9 cellular contexts compared by ENCODE assay signal in genomic region chr1:246784621-246785535, GRCh38.
DNase-seq lines count a peak whose midpoint lies in the region; ATAC-seq, FAIRE-seq and TF ChIP-seq lines count a peak whose summit lies in the region.
"Had no signal": no experiment of that assay in that cellular context is flagged by ENCODE, and none has a peak within 500 bp of the region (broad histone marks: within the 10 kb centered on the region; RNA-seq: fewer than 3 reads in every experiment).

No MANE protein-coding gene starts in this region.

- no peaks in the 10 kb centered on the region for H3K9me3 Mint-ChIP-seq in activated naive CD8-positive, alpha-beta T cell treated with anti-CD3 and anti-CD28 coated beads, Interleukin-2, amount 50 U/mL, for 24 hours
- H3K9me3 Mint-ChIP-seq in naive thymus-derived CD4-positive, alpha-beta T cell: peaks cover 0 to 3% (median 0%) of the 10 kb centered on the region in 11 donors

- POLR2A ChIA-PET in naive thymus-derived CD4-positive, alpha-beta T cell (lab: Charles Lee): no interaction called here

- intact Hi-C loops in naive thymus-derived CD4-positive, alpha-beta T cell (cut with micrococcal nuclease): loop anchor here in 1 of 2 donors (2.0 to 10.0 kb wide), 2 partner anchors 60 to 78 kb away; no protein-coding TSS in a partner anchor

- no peak overlapping the region for H3K27ac ChIP-seq in naive thymus-derived CD4-positive, alpha-beta T cell (ENCODE audit: low read depth, low read length)

- CTCF ChIA-PET in naive thymus-derived CD4-positive, alpha-beta T cell (lab: Charles Lee): no interaction called here

- peaks cover 4% of the 10 kb centered on the region for H3K27me3 Mint-ChIP-seq in activated naive CD8-positive, alpha-beta T cell treated with anti-CD3 and anti-CD28 coated beads, Interleukin-2, amount 50 U/mL, for 24 hours
- peaks cover 2 to 17% (median 9%) of the 10 kb centered on the region in 5 donors for H3K27me3 Mint-ChIP-seq in naive thymus-derived CD4-positive, alpha-beta T cell

- H3K36me3 Mint-ChIP-seq in activated naive CD8-positive, alpha-beta T cell treated with anti-CD3 and anti-CD28 coated beads, Interleukin-2, amount 50 U/mL, for 24 hours (ENCODE audit: low read depth): peaks cover 3% of the 10 kb centered on the region
- peaks cover 0 to 4% (median 3%) of the 10 kb centered on the region in 5 donors for H3K36me3 Mint-ChIP-seq in naive thymus-derived CD4-positive, alpha-beta T cell

- no peak overlapping the region for H3K27ac Mint-ChIP-seq in activated naive CD8-positive, alpha-beta T cell treated with anti-CD3 and anti-CD28 coated beads, Interleukin-2, amount 50 U/mL, for 24 hours
- peak overlapping the region in 3 of 9 donors; percentile 13 to 38 (median 36) for H3K27ac Mint-ChIP-seq in naive thymus-derived CD4-positive, alpha-beta T cell

- no peak overlapping the region for H3K4me3 ChIP-seq in naive thymus-derived CD4-positive, alpha-beta T cell (ENCODE audit: low read length)

- ATAC-seq in HG02981 (IDR thresholded peaks at IDR 0.05; ENCODE audit: unreplicated experiment): peak; percentile 39
- peak; percentile 53 for ATAC-seq in activated naive CD8-positive, alpha-beta T cell treated with anti-CD3 and anti-CD28 coated beads, Interleukin-2, amount 50 U/mL, for 24 hours
- ATAC-seq in naive thymus-derived CD4-positive, alpha-beta T cell: peak; percentile 21

- peaks cover 0 to 6% of the 10 kb centered on the region in 2 donors for H3K4me1 ChIP-seq in naive thymus-derived CD4-positive, alpha-beta T cell (ENCODE audit: control insufficient read depth in 2 of 2, insufficient read depth in 2 of 2, low read length in 2 of 2)

- TF ChIP-seq POLR2A in GM12891 (IDR thresholded peaks at IDR 0.05; ENCODE audit: low read depth, low read length): no peak

- H3K4me1 Mint-ChIP-seq in activated naive CD8-positive, alpha-beta T cell treated with anti-CD3 and anti-CD28 coated beads, Interleukin-2, amount 50 U/mL, for 24 hours: peaks cover 29% of the 10 kb centered on the region
- H3K4me1 Mint-ChIP-seq in naive thymus-derived CD4-positive, alpha-beta T cell: peaks cover 12 to 40% (median 27%) of the 10 kb centered on the region in 7 donors

- H3K4me3 Mint-ChIP-seq in activated naive CD8-positive, alpha-beta T cell treated with anti-CD3 and anti-CD28 coated beads, Interleukin-2, amount 50 U/mL, for 24 hours: no peak overlapping the region
- H3K4me3 Mint-ChIP-seq in naive thymus-derived CD4-positive, alpha-beta T cell: peak overlapping the region; percentile 41 to 77 (median 64)

- DNase-seq in DMS79 treated with DMSO at 0.1 percent for 48 hours (lab: John Stamatoyannopoulos, UW): peak; percentile 31
- no peak for DNase-seq in DMS79 (lab: John Stamatoyannopoulos, UW)
- peak; percentile 14 for DNase-seq in activated naive CD8-positive, alpha-beta T cell treated with anti-CD3 and anti-CD28 coated beads, Interleukin-2, amount 50 U/mL, for 24 hours
- DNase-seq in naive thymus-derived CD4-positive, alpha-beta T cell: peak in 5 of 9 donors; percentile 5 to 27 (median 21)
- DNase-seq in HTR-8/SVneo (ENCODE audit: insufficient read length, low spot score): no peak
- DNase-seq in GM12891 (ENCODE audit: insufficient read length, low spot score): no peak
- no peak for DNase-seq in NCI-H146 (lab: John Stamatoyannopoulos, UW)

- no peaks in the 10 kb centered on the region for H3K36me3 ChIP-seq in naive thymus-derived CD4-positive, alpha-beta T cell (ENCODE audit: control insufficient read depth in 2 of 3, insufficient read depth in 3 of 3, low read length in 3 of 3)

- no peaks in the 10 kb centered on the region for H3K9me3 ChIP-seq in naive thymus-derived CD4-positive, alpha-beta T cell (ENCODE audit: control insufficient read depth in 2 of 3, low read length in 3 of 3)

- no peak for FAIRE-seq in HTR-8/SVneo (lab: Jason Lieb, UNC)
- no peak for FAIRE-seq in GM12891 (lab: Jason Lieb, UNC)
- FAIRE-seq: A204.1 had no signal

- H3K27me3 ChIP-seq in naive thymus-derived CD4-positive, alpha-beta T cell (ENCODE audit: control insufficient read depth in 2 of 2, insufficient read depth in 2 of 2, low read length in 2 of 2): no peaks in the 10 kb centered on the region

TF ChIP-seq in GM12891, 5 proteins besides CTCF, POLR2A, EP300 and RAD21:
- TF ChIP-seq POU2F2 (IDR thresholded peaks at IDR 0.05; ENCODE audit: low read depth, low read length): no peak

Comparison
In these comparisons a context has a peak if more than half of its experiments do, and no peak if none do; other contexts are left out.
1. DNase-seq: peak in DMS79 treated with DMSO at 0.1 percent for 48 hours (single experiment), activated naive CD8-positive, alpha-beta T cell treated with anti-CD3 and anti-CD28 coated beads, Interleukin-2, amount 50 U/mL, for 24 hours (single experiment) and naive thymus-derived CD4-positive, alpha-beta T cell (5 of 9); none in DMS79 (single experiment), HTR-8/SVneo (single experiment), GM12891 (single experiment) and NCI-H146 (single experiment).
2. Peak in every context shown above with its lines, with median percentiles within 50 percentile points of each other: ATAC-seq.